ENCODE assay signal across 8 cellular contexts in genomic region chr11:131668867-131669780, GRCh38.
DNase-seq lines count a peak whose midpoint lies in the region; ATAC-seq and TF ChIP-seq lines count a peak whose summit lies in the region.

No MANE protein-coding gene starts in this region.

- ATAC-seq in HG02759 (IDR thresholded peaks at IDR 0.05; ENCODE audit: unreplicated experiment): peak; percentile 84

- H3K27ac Mint-ChIP-seq in activated naive CD4-positive, alpha-beta T cell treated with anti-CD3 and anti-CD28 coated beads for 36 hours: no peak overlapping the region

- no peaks in the 10 kb centered on the region for H3K27me3 Mint-ChIP-seq in activated naive CD4-positive, alpha-beta T cell treated with anti-CD3 and anti-CD28 coated beads for 36 hours (ENCODE audit: low read depth)

- H3K9me3 Mint-ChIP-seq in activated naive CD4-positive, alpha-beta T cell treated with anti-CD3 and anti-CD28 coated beads for 36 hours: no peaks in the 10 kb centered on the region

- POLR2A ChIA-PET in AG04449 (lab: Yijun Ruan, JAX): no interaction called here

- TF ChIP-seq CTCF in AG04449 (IDR thresholded peaks at IDR 0.05; ENCODE audit: insufficient read depth, low read length, missing control alignments) (peak; percentile 58), GM12874 (IDR thresholded peaks at IDR 0.05; ENCODE audit: insufficient read depth, low read depth, low read length) (peak; percentile 81)

- intact Hi-C loops in activated naive CD4-positive, alpha-beta T cell treated with anti-CD3 and anti-CD28 coated beads for 36 hours (cut with micrococcal nuclease): no loop called here

- no peak overlapping the region for H3K4me3 ChIP-seq in AG04449 (ENCODE audit: low read depth, low read length)

- H3K36me3 Mint-ChIP-seq in activated naive CD4-positive, alpha-beta T cell treated with anti-CD3 and anti-CD28 coated beads for 36 hours (ENCODE audit: low read depth): no peaks in the 10 kb centered on the region

- CTCF ChIA-PET in AG04449 (lab: Yijun Ruan, JAX): interaction anchor here (0.6 to 11.1 kb wide), 22 partner anchors 9 to 752 kb away, joined by 3 to 96 read pairs (median 4); no protein-coding TSS in a partner anchor
- CTCF ChIA-PET in activated naive CD4-positive, alpha-beta T cell treated with anti-CD3 and anti-CD28 coated beads for 36 hours (lab: Charles Lee): interaction anchor here (0.6 to 2.3 kb wide), 5 partner anchors 9 to 512 kb away, joined by 3 to 6 read pairs (median 3); no protein-coding TSS in a partner anchor

- H3K4me1 Mint-ChIP-seq in activated naive CD4-positive, alpha-beta T cell treated with anti-CD3 and anti-CD28 coated beads for 36 hours (ENCODE audit: low read depth): peaks cover 3% of the 10 kb centered on the region

- DNase-seq in AG04449 (ENCODE audit: low read depth, low spot score) (no peak), NCI-H69 (lab: John Stamatoyannopoulos, UW) (peak; percentile 72), iPS-NIHi7 (ENCODE audit: extremely low spot score) (peak; percentile 82), kidney glomerular epithelial cell (lab: John Stamatoyannopoulos, UW) (no peak)
- DNase-seq in activated naive CD4-positive, alpha-beta T cell treated with anti-CD3 and anti-CD28 coated beads for 36 hours: peak; percentile 56
- DNase-seq in stimulated activated CD8-positive, alpha-beta memory T cell treated with anti-CD3 and anti-CD28 coated beads, Interleukin-4, amount 100 ng/mL, for 48 hours: peak; percentile 74

- no peak overlapping the region for H3K4me3 Mint-ChIP-seq in activated naive CD4-positive, alpha-beta T cell treated with anti-CD3 and anti-CD28 coated beads for 36 hours

Comparison
In these comparisons a context has a peak if more than half of its experiments do, and no peak if none do; other contexts are left out.
1. DNase-seq: peak in NCI-H69 (single experiment), activated naive CD4-positive, alpha-beta T cell treated with anti-CD3 and anti-CD28 coated beads for 36 hours (single experiment), iPS-NIHi7 (single experiment) and stimulated activated CD8-positive, alpha-beta memory T cell treated with anti-CD3 and anti-CD28 coated beads, Interleukin-4, amount 100 ng/mL, for 48 hours (single experiment); none in AG04449 (single experiment) and kidney glomerular epithelial cell (single experiment).